In genomic region chr1:149647018-149647373, GRCh38 we compare ENCODE assay signal across 8 cellular contexts.
DNase-seq lines count a peak whose midpoint lies in the region; ATAC-seq and TF ChIP-seq lines count a peak whose summit lies in the region.
"Not testable (repeated sequence)": the region's sequence is repeated elsewhere in the genome, so short reads cannot be mapped to it uniquely, and the experiment has no call there.

No MANE protein-coding gene starts in this region.

- not testable (repeated sequence) for H3K36me3 Mint-ChIP-seq in CD4-positive, CD25-positive, alpha-beta regulatory T cell; activated T-helper 17 cell treated with anti-CD3 and anti-CD28 coated beads, Interleukin-2, amount 50 U/mL, for 72 hours (ENCODE audit: low read depth); neural progenitor cell; stimulated activated effector memory CD8-positive, alpha-beta T cell treated with anti-CD3 and anti-CD28 coated beads, Interleukin-12 subunit alpha, Interleukin-12 subunit beta, amount 100 ng/mL, for 72 hours

- H3K4me2 ChIP-seq in neural progenitor cell, result peak overlapping the region; percentile 83

- H3K27ac Mint-ChIP-seq in CD4-positive, CD25-positive, alpha-beta regulatory T cell; activated T-helper 17 cell treated with anti-CD3 and anti-CD28 coated beads, Interleukin-2, amount 50 U/mL, for 72 hours; neural progenitor cell; stimulated activated effector memory CD8-positive, alpha-beta T cell treated with anti-CD3 and anti-CD28 coated beads, Interleukin-12 subunit alpha, Interleukin-12 subunit beta, amount 100 ng/mL, for 72 hours: not testable (repeated sequence)

- H3K4me1 ChIP-seq in CD4-positive, CD25-positive, alpha-beta regulatory T cell (ENCODE audit: control insufficient read depth, insufficient read depth, low read length, poor library complexity, severe bottlenecking); Peyer's patch; neural progenitor cell: not testable (repeated sequence)

- H3F3A ChIP-seq in neural progenitor cell (ENCODE audit: low read depth), result not testable (repeated sequence)

- not testable (repeated sequence) for H3K4me3 ChIP-seq in CD4-positive, CD25-positive, alpha-beta regulatory T cell (ENCODE audit: low read depth, low read length)
- H3K4me3 ChIP-seq in Peyer's patch (peak overlapping the region; percentile 21 to 52 (median 42)), neural progenitor cell (peak overlapping the region; percentile 47)

- TF ChIP-seq POLR2A in Peyer's patch (IDR thresholded peaks at IDR 0.05), result not testable (repeated sequence)

- peak in 1 of 3 donors; percentile 29 for DNase-seq in CD4-positive, CD25-positive, alpha-beta regulatory T cell
- DNase-seq in Peyer's patch (peak in 1 of 3 donors; percentile 50), foreskin melanocyte (peak; percentile 1), left kidney (ENCODE audit: low read depth, low spot score) (peak; percentile 36), neural progenitor cell (ENCODE audit: low spot score) (peak; percentile 3)
- peak; percentile 23 for DNase-seq in central memory CD4-positive, alpha-beta T cell
- DNase-seq in stimulated activated effector memory CD8-positive, alpha-beta T cell treated with anti-CD3 and anti-CD28 coated beads, Interleukin-12 subunit alpha, Interleukin-12 subunit beta, amount 100 ng/mL, for 72 hours (ENCODE audit: low spot score in 2 of 2), result not testable (repeated sequence)

- not testable (repeated sequence) for H3K9me3 ChIP-seq in CD4-positive, CD25-positive, alpha-beta regulatory T cell (ENCODE audit: control insufficient read depth in 2 of 2, low read length in 2 of 2); Peyer's patch; neural progenitor cell (ENCODE audit: low read depth)

- not testable (repeated sequence) for H3K9ac ChIP-seq in neural progenitor cell

- not testable (repeated sequence) for H3K79me2 ChIP-seq in neural progenitor cell (ENCODE audit: low read depth)

- H3K27ac ChIP-seq in CD4-positive, CD25-positive, alpha-beta regulatory T cell (ENCODE audit: insufficient read depth, low read length, poor library complexity, severe bottlenecking); neural progenitor cell: not testable (repeated sequence)
- peak overlapping the region in 1 of 4 donors; percentile 42 for H3K27ac ChIP-seq in Peyer's patch

- H4K20me1 ChIP-seq in neural progenitor cell (ENCODE audit: low read depth), result not testable (repeated sequence)

- not testable (repeated sequence) for H3K9me3 Mint-ChIP-seq in CD4-positive, CD25-positive, alpha-beta regulatory T cell; activated T-helper 17 cell treated with anti-CD3 and anti-CD28 coated beads, Interleukin-2, amount 50 U/mL, for 72 hours; neural progenitor cell; stimulated activated effector memory CD8-positive, alpha-beta T cell treated with anti-CD3 and anti-CD28 coated beads, Interleukin-12 subunit alpha, Interleukin-12 subunit beta, amount 100 ng/mL, for 72 hours

- H3K4me1 Mint-ChIP-seq in CD4-positive, CD25-positive, alpha-beta regulatory T cell, result peaks cover 0 to 11% (median 2%) of the 10 kb centered on the region in 4 donors
- not testable (repeated sequence) for H3K4me1 Mint-ChIP-seq in activated T-helper 17 cell treated with anti-CD3 and anti-CD28 coated beads, Interleukin-2, amount 50 U/mL, for 72 hours; neural progenitor cell; stimulated activated effector memory CD8-positive, alpha-beta T cell treated with anti-CD3 and anti-CD28 coated beads, Interleukin-12 subunit alpha, Interleukin-12 subunit beta, amount 100 ng/mL, for 72 hours

- ATAC-seq in CD4-positive, CD25-positive, alpha-beta regulatory T cell (ENCODE audit: low read depth in 2 of 2), result peak in 1 of 2 donors; percentile 37
- ATAC-seq in activated T-helper 17 cell treated with anti-CD3 and anti-CD28 coated beads, Interleukin-2, amount 50 U/mL, for 72 hours (replicated peaks), result peak; percentile 46
- not testable (repeated sequence) for ATAC-seq in stimulated activated effector memory CD8-positive, alpha-beta T cell treated with anti-CD3 and anti-CD28 coated beads, Interleukin-12 subunit alpha, Interleukin-12 subunit beta, amount 100 ng/mL, for 72 hours

- peak overlapping the region in 3 of 4 donors; percentile 51 to 88 (median 62) for H3K4me3 Mint-ChIP-seq in CD4-positive, CD25-positive, alpha-beta regulatory T cell
- peak overlapping the region; percentile 84 for H3K4me3 Mint-ChIP-seq in activated T-helper 17 cell treated with anti-CD3 and anti-CD28 coated beads, Interleukin-2, amount 50 U/mL, for 72 hours
- H3K4me3 Mint-ChIP-seq in neural progenitor cell, result not testable (repeated sequence)
- peak overlapping the region; percentile 72 for H3K4me3 Mint-ChIP-seq in stimulated activated effector memory CD8-positive, alpha-beta T cell treated with anti-CD3 and anti-CD28 coated beads, Interleukin-12 subunit alpha, Interleukin-12 subunit beta, amount 100 ng/mL, for 72 hours

- not testable (repeated sequence) for TF ChIP-seq CTCF in Peyer's patch (IDR thresholded peaks at IDR 0.05); neural progenitor cell (IDR thresholded peaks at IDR 0.05)

- H2AFZ ChIP-seq in neural progenitor cell (replicated peaks), result peak overlapping the region; percentile 68

- H3K36me3 ChIP-seq in CD4-positive, CD25-positive, alpha-beta regulatory T cell (ENCODE audit: control insufficient read depth, insufficient read depth, low read length); Peyer's patch; neural progenitor cell: not testable (repeated sequence)

- H3K27me3 Mint-ChIP-seq in CD4-positive, CD25-positive, alpha-beta regulatory T cell; activated T-helper 17 cell treated with anti-CD3 and anti-CD28 coated beads, Interleukin-2, amount 50 U/mL, for 72 hours; neural progenitor cell (ENCODE audit: insufficient read depth, low read depth): not testable (repeated sequence)

- H3K27me3 ChIP-seq in CD4-positive, CD25-positive, alpha-beta regulatory T cell (ENCODE audit: control insufficient read depth, insufficient read depth, low read length); Peyer's patch; neural progenitor cell: not testable (repeated sequence)
